ENCODE assay signal across 22 cellular contexts in genomic region chr9:12667892-12668291, GRCh38. TPM values are rescaled to one million over a fixed set of nuclear protein-coding genes. Genes with fewer than 3 reads are reported as not detected.
"Had no signal": no experiment of that assay in that cellular context is flagged by ENCODE, and none has a peak within 500 bp of the region (broad histone marks: within the 10 kb centered on the region; RNA-seq: fewer than 3 reads in every experiment).

No MANE protein-coding gene starts in this region.

- H3K9me3 ChIP-seq: MG63 had no signal

- H3K27me3 Mint-ChIP-seq: IgD-negative memory B cell had no signal

- ATAC-seq: K562, SK-N-SH treated with all-trans-retinoic acid at 6 μM for 48 hours had no signal

- H3K4me3 ChIP-seq: K562, MG63 had no signal

- H3K27ac Mint-ChIP-seq: IgD-negative memory B cell had no signal

- DNase-seq: Kasumi-1, MG63, NCI-H1092, NCI-H1105 treated with DMSO at 0.1 percent for 48 hours, NCI-H1417 treated with DMSO at 0.1 percent for 48 hours, NCI-H146, NCI-H1694 treated with DMSO at 0.1 percent for 48 hours, NCI-H1930, NCI-H2081, NCI-H2107, NCI-H226, NCI-H446, NCI-H510A, NCI-H524 treated with DMSO at 0.1 percent for 48 hours, NCI-H69, NCI-H774, SHP77 had no signal

- H3K36me3 ChIP-seq: MG63 had no signal

- H3K36me3 Mint-ChIP-seq: IgD-negative memory B cell had no signal

- FAIRE-seq: HTR-8/SVneo, K562, RCC 7860 had no signal

- H3K4me3 Mint-ChIP-seq: IgD-negative memory B cell had no signal

RNA-seq across cellular contexts. Expression of gene TYRP1, which starts 25.3 kb away (rescaled TPM):
- total RNA-seq: K562 had no signal
- polyA plus RNA-seq: IgD-negative memory B cell, K562 had no signal
